In the genomic region with DNA sequence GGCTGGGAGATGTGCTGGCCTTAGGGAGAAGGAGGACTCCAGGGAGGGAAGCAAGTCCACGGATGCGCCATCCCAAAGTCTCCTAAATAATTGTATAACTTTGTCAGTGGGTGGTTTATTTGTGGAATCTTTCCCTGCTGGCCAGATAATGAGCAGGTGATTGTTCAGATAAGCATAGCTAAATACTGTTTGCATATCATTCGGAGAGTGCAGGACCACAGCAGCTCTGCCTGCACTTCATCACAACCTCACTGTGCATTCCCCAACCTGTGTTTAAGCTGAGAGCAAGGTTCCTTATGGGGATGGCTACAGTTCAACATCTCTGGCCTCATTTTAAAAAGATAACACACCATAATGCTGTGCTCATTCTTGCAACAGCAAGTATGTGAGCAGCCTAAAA, we compare ENCODE assay signal across 20 cellular contexts.
"Had no signal": no experiment of that assay in that cellular context is flagged by ENCODE, and none has a peak within 500 bp of the region (broad histone marks: within the 10 kb centered on the region; RNA-seq: fewer than 3 reads in every experiment).

No MANE protein-coding gene starts in this region.

- H3K36me3 Mint-ChIP-seq: activated naive CD4-positive, alpha-beta T cell treated with anti-CD3 and anti-CD28 coated beads, Interleukin-2, amount 50 U/mL, for 72 hours; brain; IgD-negative memory B cell had no signal

- H3K27ac Mint-ChIP-seq: activated CD4-positive, alpha-beta T cell treated with anti-CD3 and anti-CD28 coated beads for 36 hours; activated CD8-positive, alpha-beta T cell treated with anti-CD3 and anti-CD28 coated beads, Interleukin-2, amount 10 ng/mL, durations not matched to agents 7 days and 5 days; activated naive CD8-positive, alpha-beta T cell treated with anti-CD3 and anti-CD28 coated beads, Interleukin-2, amount 50 U/mL, for 24 hours; IgD-negative memory B cell had no signal

- H3K9me3 Mint-ChIP-seq: activated naive CD4-positive, alpha-beta T cell treated with anti-CD3 and anti-CD28 coated beads, Interleukin-2, amount 50 U/mL, for 72 hours; activated naive CD8-positive, alpha-beta T cell treated with anti-CD3 and anti-CD28 coated beads, Interleukin-2, amount 50 U/mL, for 24 hours; central memory CD8-positive, alpha-beta T cell had no signal

- H3K4me1 Mint-ChIP-seq: activated CD4-positive, alpha-beta T cell treated with anti-CD3 and anti-CD28 coated beads for 36 hours; activated naive CD8-positive, alpha-beta T cell treated with anti-CD3 and anti-CD28 coated beads, Interleukin-2, amount 50 U/mL, for 24 hours; central memory CD8-positive, alpha-beta T cell had no signal

- ATAC-seq: activated CD4-positive, alpha-beta T cell treated with anti-CD3 and anti-CD28 coated beads for 36 hours; activated CD8-positive, alpha-beta T cell treated with anti-CD3 and anti-CD28 coated beads, Interleukin-2, amount 10 ng/mL, durations not matched to agents 7 days and 5 days; activated naive CD4-positive, alpha-beta T cell treated with anti-CD3 and anti-CD28 coated beads, Interleukin-2, amount 50 U/mL, for 72 hours; activated naive CD8-positive, alpha-beta T cell treated with anti-CD3 and anti-CD28 coated beads, Interleukin-2, amount 50 U/mL, for 24 hours; PC-3 had no signal

- H3K4me3 Mint-ChIP-seq: activated CD4-positive, alpha-beta T cell treated with anti-CD3 and anti-CD28 coated beads for 36 hours; activated CD8-positive, alpha-beta T cell treated with anti-CD3 and anti-CD28 coated beads, Interleukin-2, amount 10 ng/mL, durations not matched to agents 7 days and 5 days; activated naive CD8-positive, alpha-beta T cell treated with anti-CD3 and anti-CD28 coated beads, Interleukin-2, amount 50 U/mL, for 24 hours; brain; central memory CD8-positive, alpha-beta T cell; IgD-negative memory B cell had no signal

- DNase-seq: activated CD4-positive, alpha-beta T cell treated with anti-CD3 and anti-CD28 coated beads for 36 hours; activated CD8-positive, alpha-beta memory T cell treated with anti-CD3 and anti-CD28 coated beads, Interleukin-2, amount 50 U/mL, for 48 hours; activated CD8-positive, alpha-beta T cell treated with anti-CD3 and anti-CD28 coated beads, Interleukin-2, amount 10 ng/mL, durations not matched to agents 7 days and 5 days; activated effector memory CD4-positive, alpha-beta T cell treated with Interleukin-2 at 50 U/mL for 16 hours; activated naive CD4-positive, alpha-beta T cell treated with Interleukin-2 at 50 U/mL for 16 hours; activated naive CD8-positive, alpha-beta T cell treated with anti-CD3 and anti-CD28 coated beads, Interleukin-2, amount 50 U/mL, for 24 hours; activated T-cell treated with anti-CD3 and anti-CD28 coated beads, Interleukin-2, amount 50 U/mL, for 1 hour; amniotic stem cell; KG1; NCI-H1048; NCI-H187; NCI-H446 treated with DMSO at 0.1 percent for 48 hours; NCI-H524 treated with DMSO at 0.1 percent for 48 hours; PC-3; SHP77 treated with DMSO at 0.1 percent for 48 hours; T-helper 1 cell had no signal
